Comparison of ENCODE assay signal across 8 cellular contexts in genomic region chr19:13987101-13987890, GRCh38. TPM values are rescaled to one million over a fixed set of nuclear protein-coding genes. Genes with fewer than 3 reads are reported as not detected.
DNase-seq lines count a peak whose midpoint lies in the region; ATAC-seq, FAIRE-seq and TF ChIP-seq lines count a peak whose summit lies in the region.

No MANE protein-coding gene starts in this region.

- WGBS in sigmoid colon, 2 donors: 58 to 89% methylated on average over 17 of the region's 17 CpGs

- peaks cover 0 to 20% (median 15%) of the 10 kb centered on the region in 4 donors for H3K4me1 ChIP-seq in sigmoid colon

- H3K27me3 Mint-ChIP-seq in glutamatergic neuron (ENCODE audit: unreplicated experiment): peaks cover 7% of the 10 kb centered on the region

- H3K9me3 Mint-ChIP-seq in glutamatergic neuron (ENCODE audit: unreplicated experiment): peaks cover 2% of the 10 kb centered on the region

- peak overlapping the region; percentile 52 for H3K4me3 Mint-ChIP-seq in glutamatergic neuron (ENCODE audit: unreplicated experiment)

- H3K4me1 Mint-ChIP-seq in glutamatergic neuron (ENCODE audit: low read depth, unreplicated experiment): peaks cover 6% of the 10 kb centered on the region

- TF ChIP-seq POLR2A in GM12892 (IDR thresholded peaks at IDR 0.05; ENCODE audit: low read depth, low read length): no peak
- TF ChIP-seq POLR2A in sigmoid colon (IDR thresholded peaks at IDR 0.05): no peak

- H3K9me3 ChIP-seq in sigmoid colon: no peaks in the 10 kb centered on the region

- DNase-seq in GM12892 (ENCODE audit: insufficient read length) (no peak), SKM-1 treated with dmso at 0.1 percent for 144 hours (lab: John Stamatoyannopoulos, UW; ENCODE audit: unreplicated experiment) (peak; percentile 43), glutamatergic neuron (no peak), sigmoid colon (no peak), NCI-H2171 (lab: John Stamatoyannopoulos, UW) (no peak), NCI-H524 treated with DMSO at 0.1 percent for 48 hours (lab: John Stamatoyannopoulos, UW) (no peak)

- no peak overlapping the region for H3K27ac Mint-ChIP-seq in glutamatergic neuron (ENCODE audit: unreplicated experiment)

- no peak for TF ChIP-seq CTCF in glutamatergic neuron (IDR thresholded peaks at IDR 0.05; ENCODE audit: partially characterized antibody, unreplicated experiment)
- TF ChIP-seq CTCF in sigmoid colon (IDR thresholded peaks at IDR 0.05): no peak

- intact Hi-C loops in sigmoid colon (cut with DNase I): no loop called here

- peak; percentile 50 for FAIRE-seq in GM12892 (lab: Jason Lieb, UNC)

- ATAC-seq in GM21447 (IDR thresholded peaks at IDR 0.05; ENCODE audit: unreplicated experiment) (no peak), GM19463 (IDR thresholded peaks at IDR 0.05; ENCODE audit: unreplicated experiment) (no peak)

- H3K4me3 ChIP-seq in sigmoid colon: no peak overlapping the region

- H3K36me3 Mint-ChIP-seq in glutamatergic neuron (ENCODE audit: unreplicated experiment): no peaks in the 10 kb centered on the region

- no peak for TF ChIP-seq EP300 in sigmoid colon (IDR thresholded peaks at IDR 0.05)

- peak overlapping the region; percentile 67 to 83 (median 72) for H3K27ac ChIP-seq in sigmoid colon

- peaks cover 0 to 25% (median 0%) of the 10 kb centered on the region in 4 donors for H3K36me3 ChIP-seq in sigmoid colon

- no peaks in the 10 kb centered on the region for H3K27me3 ChIP-seq in sigmoid colon

RNA-seq across cellular contexts. Expression of gene RFX1, which starts 18.8 kb away (rescaled TPM):
- polyA plus RNA-seq in GM12892 (2012; ENCODE audit: missing spikeins): 0.66 TPM
- total RNA-seq in glutamatergic neuron (ENCODE audit: unreplicated experiment) (9.4 TPM), sigmoid colon (1 to 10 TPM; 1.6 to 5.0 (median 1.9) TPM)
- polyA plus RNA-seq in sigmoid colon: 1 to 10 TPM; 2.1 to 7.9 (median 3.0) TPM

RNA-seq across cellular contexts. Expression of gene DCAF15, which starts 35.0 kb away (rescaled TPM):
- 17.4 TPM for polyA plus RNA-seq in GM12892 (2012; ENCODE audit: missing spikeins)
- total RNA-seq in glutamatergic neuron (ENCODE audit: unreplicated experiment): 84.4 TPM
- 10 to 100 TPM in 3 of 4 donors, 1 to 10 TPM in 1; 7.9 to 14.6 (median 12.1) TPM for total RNA-seq in sigmoid colon
- 10 to 100 TPM; 10.2 to 46.2 (median 11.3) TPM for polyA plus RNA-seq in sigmoid colon

RNA-seq across cellular contexts. Expression of gene RLN3, which starts 40.7 kb away (rescaled TPM):
- not detected for polyA plus RNA-seq in GM12892 (2012; ENCODE audit: missing spikeins)
- total RNA-seq in glutamatergic neuron (ENCODE audit: unreplicated experiment) (not detected), sigmoid colon (1 to 10 TPM in 1 of 4 donors, not detected in 3; 1.1 TPM)
- polyA plus RNA-seq in sigmoid colon: not detected

RNA-seq across cellular contexts. Expression of gene IL27RA, which starts 44.3 kb away (rescaled TPM):
- 6.5 TPM for polyA plus RNA-seq in GM12892 (2012; ENCODE audit: missing spikeins)
- total RNA-seq in glutamatergic neuron (ENCODE audit: unreplicated experiment): not detected
- total RNA-seq in sigmoid colon: 1 to 10 TPM; 1.4 to 2.5 (median 1.5) TPM
- 10 to 100 TPM in 1 of 3 donors, 1 to 10 TPM in 1, under 1 TPM in 1; 0.60 to 10.3 (median 1.6) TPM for polyA plus RNA-seq in sigmoid colon

RNA-seq across cellular contexts. Expression of gene PODNL1, which starts 49.1 kb away (rescaled TPM):
- polyA plus RNA-seq in GM12892 (2012; ENCODE audit: missing spikeins): 0.61 TPM
- 8.9 TPM for total RNA-seq in glutamatergic neuron (ENCODE audit: unreplicated experiment)
- not detected for total RNA-seq in sigmoid colon
- 1 to 10 TPM; 2.5 to 5.4 (median 2.9) TPM for polyA plus RNA-seq in sigmoid colon
